8 cellular contexts compared by ENCODE assay signal in genomic region chr1:215710340-215710971, GRCh38.
A peak's percentile ranks its signal among the peaks of the same experiment; 100 is the strongest.
DNase-seq lines count a peak whose midpoint lies in the region; ATAC-seq lines count a peak whose summit lies in the region.

No MANE protein-coding gene starts in this region.

- peak; percentile 24 for DNase-seq in activated CD4-positive, alpha-beta T cell treated with anti-CD3 and anti-CD28 coated beads for 48 hours
- no peak for DNase-seq in activated CD4-positive, alpha-beta T cell treated with anti-CD3 and anti-CD28 coated beads, Interleukin-2, amount 50 U/mL, for 4 hours
- peak; percentile 64 for DNase-seq in HuH-7 (ENCODE audit: low spot score)
- DNase-seq in NOMO-1 treated with DMSO at 0.1 percent for 48 hours (lab: John Stamatoyannopoulos, UW; ENCODE audit: unreplicated experiment) = peak; percentile 42
- DNase-seq in ecto neural progenitor cell (ENCODE audit: low spot score) = peak; percentile 50
- DNase-seq in renal cortical epithelial cell (ENCODE audit: low read depth) = peak; percentile 46
- no peak for DNase-seq in stimulated activated naive CD4-positive, alpha-beta T cell treated with Interleukin-2 at 50 U/mL for 16 hours (lab: John Stamatoyannopoulos, UW)

- ATAC-seq in GM21717 (IDR thresholded peaks at IDR 0.05; ENCODE audit: unreplicated experiment) = peak; percentile 82

Comparison
In these comparisons a context has a peak if more than half of its experiments do, and no peak if none do; other contexts are left out.
1. DNase-seq: peak in activated CD4-positive, alpha-beta T cell treated with anti-CD3 and anti-CD28 coated beads for 48 hours (single experiment), HuH-7 (single experiment), NOMO-1 treated with DMSO at 0.1 percent for 48 hours (single experiment), ecto neural progenitor cell (single experiment) and renal cortical epithelial cell (single experiment); none in activated CD4-positive, alpha-beta T cell treated with anti-CD3 and anti-CD28 coated beads, Interleukin-2, amount 50 U/mL, for 4 hours (0 of 2) and stimulated activated naive CD4-positive, alpha-beta T cell treated with Interleukin-2 at 50 U/mL for 16 hours (single experiment).